4 cellular contexts compared by ENCODE assay signal in the genomic region with DNA sequence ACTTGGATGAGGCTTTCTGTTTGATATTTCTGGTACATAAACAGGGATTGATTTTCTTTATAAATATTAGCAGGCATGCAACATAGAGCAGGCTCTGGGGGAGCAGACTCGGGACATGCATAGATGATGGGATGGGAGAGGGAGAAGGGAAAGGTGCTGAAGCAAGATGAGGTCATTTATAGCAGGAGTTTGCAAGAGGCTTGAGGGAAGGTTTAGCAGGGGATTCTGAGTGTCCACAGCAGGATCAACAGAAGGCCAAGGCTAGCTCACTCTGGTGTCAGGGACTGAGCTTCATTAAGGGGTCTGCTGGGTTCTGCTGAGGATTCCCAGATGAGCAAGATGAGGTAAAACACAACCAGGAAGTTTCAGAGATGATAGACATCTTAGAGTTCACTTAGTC.
"Had no signal": no experiment of that assay in that cellular context is flagged by ENCODE, and none has a peak within 500 bp of the region (broad histone marks: within the 10 kb centered on the region; RNA-seq: fewer than 3 reads in every experiment).

No MANE protein-coding gene starts in this region.

- DNase-seq: IMR-90, KBM-7 had no signal

- H3K27ac ChIP-seq: HL-60 had no signal

- H3K4me3 ChIP-seq: K562 had no signal
